ENCODE assay signal across 10 cellular contexts in genomic region chr1:32393136-32393535, GRCh38. TPM values are rescaled to one million over a fixed set of nuclear protein-coding genes. Genes with fewer than 3 reads are reported as not detected.
DNase-seq lines count a peak whose midpoint lies in the region; ATAC-seq, FAIRE-seq and TF ChIP-seq lines count a peak whose summit lies in the region.
"Had no signal": no experiment of that assay in that cellular context is flagged by ENCODE, and none has a peak within 500 bp of the region (broad histone marks: within the 10 kb centered on the region; RNA-seq: fewer than 3 reads in every experiment).

No MANE protein-coding gene starts in this region.

- H3K9me3 Mint-ChIP-seq in activated T-cell treated with anti-CD3 and anti-CD28 coated beads, Interleukin-2, amount 50 U/mL, for 72 hours, result no peaks in the 10 kb centered on the region
- no peaks in the 10 kb centered on the region for H3K9me3 Mint-ChIP-seq in type B pancreatic cell

- TF ChIP-seq POLR2A in right lobe of liver (IDR thresholded peaks at IDR 0.05), result no peak

- H3K4me3 ChIP-seq in right lobe of liver (peak overlapping the region; percentile 77 to 96 (median 80)), small intestine (ENCODE audit: low read depth in 1 of 2, low read length in 2 of 2) (peak overlapping the region in 1 of 2 donors; percentile 88)

- H3K27ac Mint-ChIP-seq in activated T-cell treated with anti-CD3 and anti-CD28 coated beads, Interleukin-2, amount 50 U/mL, for 72 hours, result peak overlapping the region; percentile 96
- H3K27ac Mint-ChIP-seq in type B pancreatic cell, result peak overlapping the region; percentile 98

- H3K27me3 Mint-ChIP-seq in activated T-cell treated with anti-CD3 and anti-CD28 coated beads, Interleukin-2, amount 50 U/mL, for 72 hours (ENCODE audit: low read depth), result no peaks in the 10 kb centered on the region
- no peaks in the 10 kb centered on the region for H3K27me3 Mint-ChIP-seq in type B pancreatic cell

- peak in 1 of 2 donors; percentile 18 for ATAC-seq in activated T-cell treated with anti-CD3 and anti-CD28 coated beads, Interleukin-2, amount 50 U/mL, for 72 hours (replicated peaks in 1 of 2)
- ATAC-seq in right lobe of liver, result no peak
- no peak for ATAC-seq in HG03521 (IDR thresholded peaks at IDR 0.05; ENCODE audit: unreplicated experiment)

- H3K9me3 ChIP-seq in right lobe of liver (no peaks in the 10 kb centered on the region), small intestine (ENCODE audit: control insufficient read depth, low read depth) (no peaks in the 10 kb centered on the region)

- H3K4me3 Mint-ChIP-seq in activated T-cell treated with anti-CD3 and anti-CD28 coated beads, Interleukin-2, amount 50 U/mL, for 72 hours, result peak overlapping the region; percentile 96 to 100
- peak overlapping the region; percentile 99 for H3K4me3 Mint-ChIP-seq in type B pancreatic cell

- 83% methylated on average over 1 of the region's 1 CpG for WGBS in right lobe of liver (ENCODE audit: insufficient coverage, low coverage, low lambda C conversion rate, missing lambda C conversion rate)
- WGBS in small intestine, 3 donors, result 53 to 90% (median 62%) methylated on average over 1 of the region's 1 CpG

- H3K4me1 ChIP-seq in right lobe of liver, result peaks cover 0 to 20% (median 5%) of the 10 kb centered on the region in 4 donors
- H3K4me1 ChIP-seq in small intestine (ENCODE audit: control insufficient read depth in 2 of 2, insufficient read depth in 1 of 2, low read depth in 1 of 2, low read length in 1 of 2), result peaks cover 0 to 8% of the 10 kb centered on the region in 2 donors

- intact Hi-C loops in right lobe of liver (cut with DNase I), result no loop called here

- H3K27me3 ChIP-seq in right lobe of liver, result no peaks in the 10 kb centered on the region
- H3K27me3 ChIP-seq in small intestine (ENCODE audit: control insufficient read depth in 2 of 2, insufficient read depth in 2 of 2, low read length in 2 of 2), result no peaks in the 10 kb centered on the region

- FAIRE-seq in small intestine (lab: Jason Lieb, UNC), result no peak

- H3K36me3 Mint-ChIP-seq in activated T-cell treated with anti-CD3 and anti-CD28 coated beads, Interleukin-2, amount 50 U/mL, for 72 hours (ENCODE audit: insufficient read depth in 2 of 2), result peaks cover 2 to 4% of the 10 kb centered on the region in 2 donors
- H3K36me3 Mint-ChIP-seq in type B pancreatic cell, result peaks cover 10% of the 10 kb centered on the region

- TF ChIP-seq CTCF in right lobe of liver (IDR thresholded peaks at IDR 0.05), result no peak
- no peak for TF ChIP-seq CTCF in type B pancreatic cell (conservative IDR thresholded peaks at IDR 0.05)

- H3K27ac ChIP-seq in right lobe of liver, result peak overlapping the region; percentile 93 to 98 (median 97)
- no peak overlapping the region for H3K27ac ChIP-seq in small intestine (ENCODE audit: low read depth in 1 of 2, low read length in 1 of 2)

- H3K4me1 Mint-ChIP-seq in activated T-cell treated with anti-CD3 and anti-CD28 coated beads, Interleukin-2, amount 50 U/mL, for 72 hours (ENCODE audit: low read depth), result peaks cover 31% of the 10 kb centered on the region
- peaks cover 18% of the 10 kb centered on the region for H3K4me1 Mint-ChIP-seq in type B pancreatic cell (ENCODE audit: unreplicated experiment)

- DNase-seq in activated T-cell treated with anti-CD3 and anti-CD28 coated beads, Interleukin-2, amount 50 U/mL, for 72 hours, result peak; percentile 10 to 17
- DNase-seq in activated T-cell treated with anti-CD3 and anti-CD28 coated beads for 4 hours, result no peak
- peak; percentile 79 for DNase-seq in amniotic epithelial cell (ENCODE audit: low read depth)
- no peak for DNase-seq in right lobe of liver
- DNase-seq in type B pancreatic cell (ENCODE audit: extremely low spot score, unreplicated experiment), result no peak
- no peak for DNase-seq in mucosa of gallbladder (ENCODE audit: low spot score)
- no peak for DNase-seq in small intestine
- DNase-seq: MV-4-11 had no signal

- H3K36me3 ChIP-seq in right lobe of liver (peaks cover 0 to 29% (median 9%) of the 10 kb centered on the region in 4 donors), small intestine (ENCODE audit: control insufficient read depth in 2 of 2, insufficient read depth in 2 of 2, low read length in 2 of 2) (peaks cover 0 to 10% of the 10 kb centered on the region in 2 donors)

RNA-seq across cellular contexts. Expression of gene BSDC1, which starts 1.1 kb away (rescaled TPM):
- 10 to 100 TPM; 50.6 to 67.7 TPM for total RNA-seq in activated T-cell treated with anti-CD3 and anti-CD28 coated beads, Interleukin-2, amount 50 U/mL, for 72 hours
- total RNA-seq in right lobe of liver (10 to 100 TPM; 44.5 to 73.1 (median 62.1) TPM), type B pancreatic cell (ENCODE audit: low replicate concordance) (66.5 and 71.3 TPM in 2 replicates), mucosa of gallbladder (101 TPM)
- polyA plus RNA-seq in small intestine, result 10 to 100 TPM; 38.5 to 39.7 (median 39.1) TPM

RNA-seq across cellular contexts. Expression of gene TSSK3, which starts 30.8 kb away (rescaled TPM):
- total RNA-seq in activated T-cell treated with anti-CD3 and anti-CD28 coated beads, Interleukin-2, amount 50 U/mL, for 72 hours, result 1 to 10 TPM; 1.2 to 1.9 TPM
- total RNA-seq in right lobe of liver (1 to 10 TPM in 2 of 6 experiments, under 1 TPM in 4; 0.49 to 1.6 (median 0.85) TPM), type B pancreatic cell (ENCODE audit: low replicate concordance) (2.1 and 3.8 TPM in 2 replicates), mucosa of gallbladder (3.3 TPM)
- polyA plus RNA-seq in small intestine, result under 1 TPM in 2 of 3 donors, not detected in 1; 0.45 to 0.48 TPM
- total RNA-seq: Daoy had no signal

RNA-seq across cellular contexts. Expression of gene FAM229A, which starts 30.9 kb away (rescaled TPM):
- total RNA-seq in activated T-cell treated with anti-CD3 and anti-CD28 coated beads, Interleukin-2, amount 50 U/mL, for 72 hours, result 10 to 100 TPM in 1 of 2 donors, 1 to 10 TPM in 1; 9.2 to 14.0 TPM
- total RNA-seq in right lobe of liver (1 to 10 TPM; 1.3 to 7.8 (median 5.3) TPM), type B pancreatic cell (ENCODE audit: low replicate concordance) (4.7 and 8.7 TPM in 2 replicates), mucosa of gallbladder (11.1 TPM)
- polyA plus RNA-seq in small intestine, result 10 to 100 TPM in 2 of 3 donors, 1 to 10 TPM in 1; 4.9 to 69.8 (median 44.9) TPM

RNA-seq across cellular contexts. Expression of gene MARCKSL1, which starts 57.1 kb away (rescaled TPM):
- total RNA-seq in activated T-cell treated with anti-CD3 and anti-CD28 coated beads, Interleukin-2, amount 50 U/mL, for 72 hours, result 10 to 100 TPM; 12.3 to 14.9 TPM
- total RNA-seq in right lobe of liver, result 10 to 100 TPM in 5 of 6 experiments, 1 to 10 TPM in 1; 10.0 to 24.4 (median 14.2) TPM
- total RNA-seq in type B pancreatic cell (ENCODE audit: low replicate concordance), result 247 and 465 TPM in 2 replicates
- 303 TPM for total RNA-seq in mucosa of gallbladder
- polyA plus RNA-seq in small intestine, result 100 to 1,000 TPM in 1 of 3 donors, 10 to 100 TPM in 2; 55.9 to 132 (median 56.7) TPM

Comparison
In these comparisons a context has a peak if more than half of its experiments do, and no peak if none do; other contexts are left out.
1. DNase-seq: peak in activated T-cell treated with anti-CD3 and anti-CD28 coated beads, Interleukin-2, amount 50 U/mL, for 72 hours (2 of 2) and amniotic epithelial cell (single experiment); none in activated T-cell treated with anti-CD3 and anti-CD28 coated beads for 4 hours (single experiment), right lobe of liver (0 of 3), type B pancreatic cell (single experiment), mucosa of gallbladder (single experiment) and small intestine (single experiment).
2. H3K27ac ChIP-seq: peak in right lobe of liver (3 of 3); none in small intestine (0 of 2).